Comparison of ENCODE assay signal across 8 cellular contexts in the genomic region with DNA sequence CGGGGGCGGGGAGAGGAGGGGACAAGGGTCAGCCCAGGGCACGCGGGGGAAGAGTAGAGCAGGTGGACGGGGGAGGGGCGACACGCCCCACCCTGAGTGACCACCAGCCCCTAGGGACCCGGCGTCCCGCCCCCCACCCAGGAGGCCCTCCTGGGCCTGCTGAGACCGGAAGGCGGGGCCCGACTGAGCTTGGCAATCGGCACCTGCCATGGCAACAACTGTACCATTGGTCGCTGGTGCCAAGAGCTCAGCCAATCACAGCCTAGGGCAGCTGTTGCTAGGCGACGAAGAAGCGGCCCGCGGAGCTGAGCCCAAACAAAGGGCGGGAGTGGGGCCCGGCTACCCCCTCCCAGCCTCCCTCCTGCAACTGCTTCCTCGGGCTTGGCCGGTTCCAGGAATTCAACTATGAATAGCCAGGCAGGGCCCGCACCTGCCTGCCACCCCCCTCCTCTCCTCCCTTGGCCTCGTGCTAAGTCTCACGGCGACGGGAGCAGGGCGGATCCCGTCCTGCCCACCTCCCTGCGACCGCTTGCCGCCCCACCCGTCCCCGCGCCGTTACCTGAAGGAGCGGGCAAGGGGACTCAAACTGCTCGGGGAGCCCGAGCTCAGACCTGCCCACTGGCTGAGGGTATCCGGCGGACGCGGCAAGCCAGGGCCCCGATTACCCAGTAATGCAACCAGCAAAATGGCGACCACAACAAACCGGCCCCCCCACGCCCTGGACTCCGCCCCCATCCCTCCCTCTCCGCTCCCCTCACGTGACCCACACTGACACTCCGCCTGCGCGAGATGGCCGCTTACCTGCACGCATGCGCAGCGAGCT. TPM values are rescaled to one million over a fixed set of nuclear protein-coding genes. Genes with fewer than 3 reads are reported as not detected.
DNase-seq lines count a peak whose midpoint lies in the region; ATAC-seq and TF ChIP-seq lines count a peak whose summit lies in the region.

A gene (minus strand): TSS at position 699 of the 823 bp plus-strand sequence. CDS start 2,295 bp downstream, outside the sequence.

- no peaks in the 10 kb centered on the region for H3K27me3 Mint-ChIP-seq in activated naive CD8-positive, alpha-beta T cell treated with anti-CD3 and anti-CD28 coated beads, Interleukin-2, amount 10 ng/mL, durations not matched to agents 7 days and 5 days
- peaks cover 16% of the 10 kb centered on the region for H3K27me3 Mint-ChIP-seq in glutamatergic neuron (ENCODE audit: unreplicated experiment)

- WGBS in suprapubic skin: 0% methylated on average over 23 of the region's 59 CpGs

- peaks cover 68% of the 10 kb centered on the region for H3K36me3 ChIP-seq in DND-41 (ENCODE audit: insufficient read depth, low read length)
- peaks cover 65% of the 10 kb centered on the region for H3K36me3 ChIP-seq in suprapubic skin

- H2AFZ ChIP-seq in DND-41 (ENCODE audit: low read depth, low read length): peak within 1 kb of the TSS; percentile 78

- POLR2A ChIA-PET in activated naive CD8-positive, alpha-beta T cell treated with anti-CD3 and anti-CD28 coated beads, Interleukin-2, amount 10 ng/mL, durations not matched to agents 7 days and 5 days (lab: Charles Lee): interaction anchor here (0.6 to 2.1 kb wide), 10 partner anchors 9 to 737 kb away, joined by 3 to 38 read pairs (median 6); a partner anchor contains a TSS

- H3K27ac ChIP-seq in DND-41 (ENCODE audit: low read length) (peak within 1 kb of the TSS; percentile 80), suprapubic skin (peak within 1 kb of the TSS; percentile 87)

- H3K4me3 ChIP-seq in DND-41 (ENCODE audit: low read depth in 1 of 2, low read length in 2 of 2): peak within 1 kb of the TSS; percentile 42 to 76
- H3K4me3 ChIP-seq in suprapubic skin: peak within 1 kb of the TSS; percentile 78

- TF ChIP-seq CTCF in DND-41 (IDR thresholded peaks at IDR 0.05; ENCODE audit: borderline replicate concordance, extremely low read depth, low read length, poor library complexity, severe bottlenecking) (no peak), glutamatergic neuron (IDR thresholded peaks at IDR 0.05; ENCODE audit: partially characterized antibody, unreplicated experiment) (no peak), suprapubic skin (IDR thresholded peaks at IDR 0.05) (no peak)

- H3K4me1 ChIP-seq in DND-41 (ENCODE audit: insufficient read depth, low read length): peaks cover 32% of the 10 kb centered on the region
- H3K4me1 ChIP-seq in suprapubic skin: peaks cover 20% of the 10 kb centered on the region

- peak within 1 kb of the TSS; percentile 77 for H3K4me3 Mint-ChIP-seq in activated naive CD8-positive, alpha-beta T cell treated with anti-CD3 and anti-CD28 coated beads, Interleukin-2, amount 10 ng/mL, durations not matched to agents 7 days and 5 days
- peak within 1 kb of the TSS; percentile 99 for H3K4me3 Mint-ChIP-seq in glutamatergic neuron (ENCODE audit: unreplicated experiment)

- H3K27me3 ChIP-seq in DND-41 (ENCODE audit: insufficient read depth, low read length, poor library complexity): no peaks in the 10 kb centered on the region
- H3K27me3 ChIP-seq in suprapubic skin: no peaks in the 10 kb centered on the region

- H3K27ac Mint-ChIP-seq in activated naive CD8-positive, alpha-beta T cell treated with anti-CD3 and anti-CD28 coated beads, Interleukin-2, amount 10 ng/mL, durations not matched to agents 7 days and 5 days: peak within 1 kb of the TSS; percentile 91
- H3K27ac Mint-ChIP-seq in glutamatergic neuron (ENCODE audit: unreplicated experiment): peak within 1 kb of the TSS; percentile 98

- H3K9ac ChIP-seq in DND-41 (ENCODE audit: low read depth, low read length): peak within 1 kb of the TSS; percentile 69

- H3K79me2 ChIP-seq in DND-41 (ENCODE audit: insufficient read depth, low read length): peaks cover 13% of the 10 kb centered on the region

- no peak for TF ChIP-seq EP300 in suprapubic skin (IDR thresholded peaks at IDR 0.05)

- peaks cover 23% of the 10 kb centered on the region for H3K36me3 Mint-ChIP-seq in activated naive CD8-positive, alpha-beta T cell treated with anti-CD3 and anti-CD28 coated beads, Interleukin-2, amount 10 ng/mL, durations not matched to agents 7 days and 5 days
- H3K36me3 Mint-ChIP-seq in glutamatergic neuron (ENCODE audit: unreplicated experiment): peaks cover 20% of the 10 kb centered on the region

- peak; percentile 92 for ATAC-seq in DND-41 (ENCODE audit: insufficient read depth, low read depth)
- ATAC-seq in GM21786 (IDR thresholded peaks at IDR 0.05; ENCODE audit: unreplicated experiment): peak; percentile 89
- peak; percentile 97 for ATAC-seq in SK-N-SH treated with all-trans-retinoic acid at 6 μM for 48 hours
- ATAC-seq in activated naive CD8-positive, alpha-beta T cell treated with anti-CD3 and anti-CD28 coated beads, Interleukin-2, amount 10 ng/mL, durations not matched to agents 7 days and 5 days (ENCODE audit: low read depth): peak; percentile 86

- no peaks in the 10 kb centered on the region for H3K9me3 ChIP-seq in DND-41 (ENCODE audit: insufficient read depth, low read length, severe bottlenecking)
- H3K9me3 ChIP-seq in suprapubic skin: no peaks in the 10 kb centered on the region

- no peaks in the 10 kb centered on the region for H3K9me3 Mint-ChIP-seq in activated naive CD8-positive, alpha-beta T cell treated with anti-CD3 and anti-CD28 coated beads, Interleukin-2, amount 10 ng/mL, durations not matched to agents 7 days and 5 days
- H3K9me3 Mint-ChIP-seq in glutamatergic neuron (ENCODE audit: unreplicated experiment): peaks cover 14% of the 10 kb centered on the region

- H3K4me1 Mint-ChIP-seq in activated naive CD8-positive, alpha-beta T cell treated with anti-CD3 and anti-CD28 coated beads, Interleukin-2, amount 10 ng/mL, durations not matched to agents 7 days and 5 days: peaks cover 27% of the 10 kb centered on the region
- peaks cover 29% of the 10 kb centered on the region for H3K4me1 Mint-ChIP-seq in glutamatergic neuron (ENCODE audit: low read depth, unreplicated experiment)

- peak; percentile 96 for DNase-seq in DND-41
- DNase-seq in LHCN-M2 (ENCODE audit: low read depth): peak; percentile 27
- peak; percentile 94 for DNase-seq in activated naive CD8-positive, alpha-beta T cell treated with anti-CD3 and anti-CD28 coated beads, Interleukin-2, amount 10 ng/mL, durations not matched to agents 7 days and 5 days
- DNase-seq in glutamatergic neuron: peak; percentile 98
- peak; percentile 95 for DNase-seq in occipital lobe (lab: John Stamatoyannopoulos, UW)
- DNase-seq in suprapubic skin (ENCODE audit: low spot score in 2 of 2): peak; percentile 99 to 100

- peak within 1 kb of the TSS; percentile 72 for H3K4me2 ChIP-seq in DND-41 (ENCODE audit: insufficient read depth, low read length)

- peaks cover 7% of the 10 kb centered on the region; the same call in 1 of the 2 replicates for H4K20me1 ChIP-seq in DND-41 (ENCODE audit: insufficient read depth, low read length)

- TF ChIP-seq POLR2A in suprapubic skin (IDR thresholded peaks at IDR 0.05): no peak

TF ChIP-seq in SK-N-SH treated with all-trans-retinoic acid at 6 μM for 48 hours, 23 proteins besides CTCF, POLR2A, EP300 and RAD21 (continues in another document):
- TF ChIP-seq, protein P1, sequence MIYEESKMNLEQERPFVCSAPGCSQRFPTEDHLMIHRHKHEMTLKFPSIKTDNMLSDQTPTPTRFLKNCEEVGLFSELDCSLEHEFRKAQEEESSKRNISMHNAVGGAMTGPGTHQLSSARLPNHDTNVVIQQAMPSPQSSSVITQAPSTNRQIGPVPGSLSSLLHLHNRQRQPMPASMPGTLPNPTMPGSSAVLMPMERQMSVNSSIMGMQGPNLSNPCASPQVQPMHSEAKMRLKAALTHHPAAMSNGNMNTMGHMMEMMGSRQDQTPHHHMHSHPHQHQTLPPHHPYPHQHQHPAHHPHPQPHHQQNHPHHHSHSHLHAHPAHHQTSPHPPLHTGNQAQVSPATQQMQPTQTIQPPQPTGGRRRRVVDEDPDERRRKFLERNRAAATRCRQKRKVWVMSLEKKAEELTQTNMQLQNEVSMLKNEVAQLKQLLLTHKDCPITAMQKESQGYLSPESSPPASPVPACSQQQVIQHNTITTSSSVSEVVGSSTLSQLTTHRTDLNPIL (CRISPR knock-in tag; IDR thresholded peaks at IDR 0.05; ENCODE audit: low read depth): no peak
- no peak for TF ChIP-seq SNAI2 (CRISPR knock-in tag; IDR thresholded peaks at IDR 0.05)
- TF ChIP-seq, protein P2, sequence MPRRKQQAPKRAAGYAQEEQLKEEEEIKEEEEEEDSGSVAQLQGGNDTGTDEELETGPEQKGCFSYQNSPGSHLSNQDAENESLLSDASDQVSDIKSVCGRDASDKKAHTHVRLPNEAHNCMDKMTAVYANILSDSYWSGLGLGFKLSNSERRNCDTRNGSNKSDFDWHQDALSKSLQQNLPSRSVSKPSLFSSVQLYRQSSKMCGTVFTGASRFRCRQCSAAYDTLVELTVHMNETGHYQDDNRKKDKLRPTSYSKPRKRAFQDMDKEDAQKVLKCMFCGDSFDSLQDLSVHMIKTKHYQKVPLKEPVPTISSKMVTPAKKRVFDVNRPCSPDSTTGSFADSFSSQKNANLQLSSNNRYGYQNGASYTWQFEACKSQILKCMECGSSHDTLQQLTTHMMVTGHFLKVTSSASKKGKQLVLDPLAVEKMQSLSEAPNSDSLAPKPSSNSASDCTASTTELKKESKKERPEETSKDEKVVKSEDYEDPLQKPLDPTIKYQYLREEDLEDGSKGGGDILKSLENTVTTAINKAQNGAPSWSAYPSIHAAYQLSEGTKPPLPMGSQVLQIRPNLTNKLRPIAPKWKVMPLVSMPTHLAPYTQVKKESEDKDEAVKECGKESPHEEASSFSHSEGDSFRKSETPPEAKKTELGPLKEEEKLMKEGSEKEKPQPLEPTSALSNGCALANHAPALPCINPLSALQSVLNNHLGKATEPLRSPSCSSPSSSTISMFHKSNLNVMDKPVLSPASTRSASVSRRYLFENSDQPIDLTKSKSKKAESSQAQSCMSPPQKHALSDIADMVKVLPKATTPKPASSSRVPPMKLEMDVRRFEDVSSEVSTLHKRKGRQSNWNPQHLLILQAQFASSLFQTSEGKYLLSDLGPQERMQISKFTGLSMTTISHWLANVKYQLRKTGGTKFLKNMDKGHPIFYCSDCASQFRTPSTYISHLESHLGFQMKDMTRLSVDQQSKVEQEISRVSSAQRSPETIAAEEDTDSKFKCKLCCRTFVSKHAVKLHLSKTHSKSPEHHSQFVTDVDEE (CRISPR knock-in tag; IDR thresholded peaks at IDR 0.05): peak; percentile 51; the same call in 1 of the 2 replicates

RNA-seq across cellular contexts. Expression of the gene that starts here (rescaled TPM):
- 0.86 and 1.2 TPM in 2 replicates for total RNA-seq in LHCN-M2 (2014; rRNA removed)
- 0.38 TPM for polyA plus RNA-seq in LHCN-M2 (2012)
- 10 to 100 TPM; 15.8 to 17.3 TPM for total RNA-seq in activated naive CD8-positive, alpha-beta T cell treated with anti-CD3 and anti-CD28 coated beads, Interleukin-2, amount 10 ng/mL, durations not matched to agents 7 days and 5 days
- 86.3 TPM for total RNA-seq in glutamatergic neuron (ENCODE audit: unreplicated experiment)
- 16.7 TPM for total RNA-seq in occipital lobe
- 10 to 100 TPM; 17.9 to 31.7 (median 24.2) TPM for total RNA-seq in suprapubic skin

Comparison
In these comparisons a context has a peak if more than half of its experiments do, and no peak if none do; other contexts are left out.
1. Peak in every context shown above with its lines: DNase-seq, ATAC-seq, H3K4me3 ChIP-seq and H3K27ac ChIP-seq.
2. DNase-seq: peak in every context shown above with its lines; median percentile 100 in suprapubic skin; 98 in glutamatergic neuron; 96 in DND-41; 95 in occipital lobe; 94 in activated naive CD8-positive, alpha-beta T cell treated with anti-CD3 and anti-CD28 coated beads, Interleukin-2, amount 10 ng/mL, durations not matched to agents 7 days and 5 days; 27 in LHCN-M2.